In the genomic region with DNA sequence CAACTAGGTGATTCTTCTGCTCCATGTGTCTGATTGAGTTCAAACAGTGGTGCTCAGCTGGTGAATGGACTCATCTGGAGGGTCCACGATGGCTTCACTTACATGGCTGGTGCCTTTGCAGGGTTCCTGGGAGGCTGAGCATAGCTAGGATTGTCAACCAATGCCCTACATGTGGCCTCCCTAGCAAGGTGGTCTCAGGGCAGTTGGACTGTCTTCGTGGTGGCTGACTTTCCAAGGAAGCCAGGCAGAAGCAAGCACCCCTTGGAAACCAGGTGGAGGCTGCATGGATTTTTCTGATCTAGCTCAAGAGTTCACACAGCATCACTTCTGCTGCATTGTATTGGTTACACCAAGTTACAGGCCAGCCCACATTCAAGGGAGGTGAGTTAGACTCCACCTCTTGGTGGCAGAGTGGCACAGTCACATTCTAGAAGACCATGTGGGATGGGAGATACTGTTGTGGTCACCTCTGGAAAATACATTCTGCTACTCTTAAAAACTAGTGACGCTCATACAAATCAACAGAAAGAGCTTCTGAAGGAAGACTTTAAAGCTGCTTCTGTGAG, we compare ENCODE assay signal across 1 cellular context.
TF ChIP-seq lines count a peak whose summit lies in the region.

No MANE protein-coding gene starts in this region.

TF ChIP-seq in Ishikawa, 13 proteins besides CTCF, POLR2A, EP300 and RAD21 (continued from another document):
- TF ChIP-seq, protein P1, sequence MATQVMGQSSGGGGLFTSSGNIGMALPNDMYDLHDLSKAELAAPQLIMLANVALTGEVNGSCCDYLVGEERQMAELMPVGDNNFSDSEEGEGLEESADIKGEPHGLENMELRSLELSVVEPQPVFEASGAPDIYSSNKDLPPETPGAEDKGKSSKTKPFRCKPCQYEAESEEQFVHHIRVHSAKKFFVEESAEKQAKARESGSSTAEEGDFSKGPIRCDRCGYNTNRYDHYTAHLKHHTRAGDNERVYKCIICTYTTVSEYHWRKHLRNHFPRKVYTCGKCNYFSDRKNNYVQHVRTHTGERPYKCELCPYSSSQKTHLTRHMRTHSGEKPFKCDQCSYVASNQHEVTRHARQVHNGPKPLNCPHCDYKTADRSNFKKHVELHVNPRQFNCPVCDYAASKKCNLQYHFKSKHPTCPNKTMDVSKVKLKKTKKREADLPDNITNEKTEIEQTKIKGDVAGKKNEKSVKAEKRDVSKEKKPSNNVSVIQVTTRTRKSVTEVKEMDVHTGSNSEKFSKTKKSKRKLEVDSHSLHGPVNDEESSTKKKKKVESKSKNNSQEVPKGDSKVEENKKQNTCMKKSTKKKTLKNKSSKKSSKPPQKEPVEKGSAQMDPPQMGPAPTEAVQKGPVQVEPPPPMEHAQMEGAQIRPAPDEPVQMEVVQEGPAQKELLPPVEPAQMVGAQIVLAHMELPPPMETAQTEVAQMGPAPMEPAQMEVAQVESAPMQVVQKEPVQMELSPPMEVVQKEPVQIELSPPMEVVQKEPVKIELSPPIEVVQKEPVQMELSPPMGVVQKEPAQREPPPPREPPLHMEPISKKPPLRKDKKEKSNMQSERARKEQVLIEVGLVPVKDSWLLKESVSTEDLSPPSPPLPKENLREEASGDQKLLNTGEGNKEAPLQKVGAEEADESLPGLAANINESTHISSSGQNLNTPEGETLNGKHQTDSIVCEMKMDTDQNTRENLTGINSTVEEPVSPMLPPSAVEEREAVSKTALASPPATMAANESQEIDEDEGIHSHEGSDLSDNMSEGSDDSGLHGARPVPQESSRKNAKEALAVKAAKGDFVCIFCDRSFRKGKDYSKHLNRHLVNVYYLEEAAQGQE (IDR thresholded peaks at IDR 0.05; ENCODE audit: low read depth) = no peak
- TF ChIP-seq CEBPB (IDR thresholded peaks at IDR 0.05) (no peak), YY1 (IDR thresholded peaks at IDR 0.05; ENCODE audit: low read depth) (no peak), ZBTB7A (IDR thresholded peaks at IDR 0.05; ENCODE audit: low read depth) (no peak), TCF12 (IDR thresholded peaks at IDR 0.05; ENCODE audit: low read depth) (no peak), CREB1 (IDR thresholded peaks at IDR 0.05; ENCODE audit: low read depth) (no peak), TAF1 (IDR thresholded peaks at IDR 0.05; ENCODE audit: low read depth) (no peak), EGR1 (IDR thresholded peaks at IDR 0.05) (no peak), NFIC (IDR thresholded peaks at IDR 0.05) (no peak)
